Comparison of ENCODE assay signal across 19 cellular contexts in genomic region chr10:120729508-120729907, GRCh38.
"Had no signal": no experiment of that assay in that cellular context is flagged by ENCODE, and none has a peak within 500 bp of the region (broad histone marks: within the 10 kb centered on the region; RNA-seq: fewer than 3 reads in every experiment).

No MANE protein-coding gene starts in this region.

- H3K27ac ChIP-seq: adrenal gland, esophagus muscularis mucosa, left lung, pancreas, tibial nerve, uterus, WERI-Rb-1 had no signal

- H3K27me3 ChIP-seq: adrenal gland, esophagus muscularis mucosa, left lung, tibial nerve, uterus had no signal

- DNase-seq: activated CD4-positive, alpha-beta T cell treated with anti-CD3 and anti-CD28 coated beads for 36 hours; activated CD8-positive, alpha-beta memory T cell treated with anti-CD3 and anti-CD28 coated beads, Interleukin-2, amount 50 U/mL, for 4 hours; activated CD8-positive, alpha-beta T cell treated with anti-CD3 and anti-CD28 coated beads, Interleukin-2, amount 10 ng/mL, durations not matched to agents 7 days and 5 days; activated effector memory CD4-positive, alpha-beta T cell treated with anti-CD3 and anti-CD28 coated beads, Interleukin-2, amount 50 U/mL, for 16 hours; activated T-cell treated with anti-CD3 and anti-CD28 coated beads, Interleukin-2, amount 50 U/mL, for 48 hours; adrenal gland; kidney; left lung; mammary epithelial cell; mucosa of descending colon; naive thymus-derived CD8-positive, alpha-beta T cell; pancreas; stimulated activated CD4-positive, alpha-beta T cell treated with anti-CD3 and anti-CD28 coated beads, Interleukin-2, amount 100 ng/mL, for 48 hours; T1000; uterus; WERI-Rb-1 had no signal

- H3K36me3 ChIP-seq: adrenal gland, esophagus muscularis mucosa, left lung, pancreas, tibial nerve, uterus, WERI-Rb-1 had no signal

- ATAC-seq: activated CD4-positive, alpha-beta T cell treated with anti-CD3 and anti-CD28 coated beads for 36 hours; activated CD8-positive, alpha-beta T cell treated with anti-CD3 and anti-CD28 coated beads, Interleukin-2, amount 10 ng/mL, durations not matched to agents 7 days and 5 days; left lung; mucosa of descending colon; naive thymus-derived CD8-positive, alpha-beta T cell; pancreas; stimulated activated memory B cell treated with anti-CD40 and anti-IgM and Interleukin-4, amounts not matched to agents 10 μg/mL and 1 μg/mL and 100 μg/mL, for 72 hours had no signal

- H3K4me3 ChIP-seq: adrenal gland, esophagus muscularis mucosa, left lung, mucosa of descending colon, pancreas, tibial nerve, uterus had no signal

- H3K4me1 ChIP-seq: adrenal gland, esophagus muscularis mucosa, left lung, pancreas, tibial nerve, uterus had no signal

- H3K9me3 ChIP-seq: adrenal gland, esophagus muscularis mucosa, left lung, mucosa of descending colon, pancreas, tibial nerve, uterus had no signal
